Comparison of ENCODE assay signal across 19 cellular contexts in the genomic region with DNA sequence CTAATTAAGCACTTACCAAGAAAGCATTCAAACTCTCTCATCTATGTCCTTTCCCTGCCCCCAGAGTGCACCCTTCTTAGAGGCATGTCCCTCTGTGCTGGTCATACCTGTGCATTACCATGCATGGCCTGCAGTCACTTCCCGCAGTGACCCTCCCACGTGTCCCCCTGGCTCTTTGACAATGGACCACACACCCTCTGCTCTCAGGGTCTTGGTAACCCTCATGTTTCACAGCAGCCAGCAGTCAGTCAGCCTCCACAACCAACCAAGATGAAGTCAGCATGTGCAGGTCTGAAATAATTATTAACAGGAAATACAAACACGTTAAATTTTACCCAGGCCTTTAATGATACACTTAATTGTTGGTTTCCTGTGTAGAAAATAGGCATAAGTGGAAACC. TPM values are rescaled to one million over a fixed set of nuclear protein-coding genes. Genes with fewer than 3 reads are reported as not detected.
DNase-seq lines count a peak whose midpoint lies in the region; ATAC-seq, FAIRE-seq and TF ChIP-seq lines count a peak whose summit lies in the region.
"Had no signal": no experiment of that assay in that cellular context is flagged by ENCODE, and none has a peak within 500 bp of the region (broad histone marks: within the 10 kb centered on the region; RNA-seq: fewer than 3 reads in every experiment).

No MANE protein-coding gene starts in this region.

- peaks cover 9% of the 10 kb centered on the region for H3K36me3 Mint-ChIP-seq in CD8-positive, alpha-beta T cell

- no peak overlapping the region for H2AFZ ChIP-seq in KMS-11 (ENCODE audit: low read depth)

- no peak for ATAC-seq in CD8-positive, alpha-beta T cell
- ATAC-seq: Panc1, upper lobe of right lung had no signal

- POLR2A ChIA-PET in A673 (lab: Charles Lee; ENCODE audit: low non-redundant PET): no interaction called here
- POLR2A ChIA-PET in CD8-positive, alpha-beta T cell (lab: Charles Lee): interaction anchor here (0.9 to 3.5 kb wide), 3 partner anchors 18 to 348 kb away, joined by 4 to 20 read pairs (median 10); a partner anchor contains a TSS

- TF ChIP-seq EP300 in transverse colon (IDR thresholded peaks at IDR 0.05; ENCODE audit: low read depth): no peak

- intact Hi-C loops in A673 (cut with micrococcal nuclease; ENCODE audit: unreplicated experiment) (no loop called here), transverse colon (cut with DNase I; ENCODE audit: low total_unique reads) (no loop called here)
- intact Hi-C loops in CD8-positive, alpha-beta T cell (cut with DNase I, micrococcal nuclease): loop anchor here in 1 of 2 experiments (5.0 kb wide), 1 partner anchor 327 kb away; no protein-coding TSS in a partner anchor

- H3K27ac ChIP-seq in A673 (ENCODE audit: low read depth, low read length, poor library complexity, severe bottlenecking) (no peak overlapping the region), KMS-11 (no peak overlapping the region), transverse colon (no peak overlapping the region), caudate nucleus (ENCODE audit: low read depth, low read length) (no peak overlapping the region)
- peak overlapping the region; percentile 58 for H3K27ac ChIP-seq in CD8-positive, alpha-beta T cell (ENCODE audit: low read depth, low read length)
- H3K27ac ChIP-seq: prostate gland, upper lobe of right lung had no signal

- H3K9me3 Mint-ChIP-seq in CD8-positive, alpha-beta T cell: peaks cover 7% of the 10 kb centered on the region

- BruUV-seq in A673 (replicated peaks; lab: Mats Ljungman, UMichigan): no TSS peak

- H3K4me1 Mint-ChIP-seq in CD8-positive, alpha-beta T cell (ENCODE audit: low read depth): peaks cover 76% of the 10 kb centered on the region

- H4K20me1 ChIP-seq in KMS-11 (ENCODE audit: insufficient read depth): no peaks in the 10 kb centered on the region

- TF ChIP-seq POLR2A in transverse colon (IDR thresholded peaks at IDR 0.05): no peak

- in situ Hi-C loops in transverse colon (cut with MboI; ENCODE audit: low pct_ligation_motif_present in 1 of 4, low pct_unique_long_range_greater_than_20kb in 1 of 4, low sequenced_read_pairs in 3 of 4): loop anchor here in 1 of 4 donors (25.0 kb wide), 1 partner anchor 528 kb away; a partner anchor contains a TSS

- H3K4me1 ChIP-seq in A673 (ENCODE audit: insufficient read depth, low read length, poor library complexity, severe bottlenecking): peaks cover 12% of the 10 kb centered on the region
- peaks cover 71% of the 10 kb centered on the region for H3K4me1 ChIP-seq in CD8-positive, alpha-beta T cell (ENCODE audit: insufficient read depth, low read length)
- H3K4me1 ChIP-seq in KMS-11 (ENCODE audit: low read depth, poor library complexity, severe bottlenecking): peaks cover 46% of the 10 kb centered on the region
- H3K4me1 ChIP-seq in transverse colon: peaks cover 0 to 5% (median 0%) of the 10 kb centered on the region in 4 donors
- H3K4me1 ChIP-seq: prostate gland had no signal

- CTCF ChIA-PET in A673 (lab: Charles Lee): no interaction called here
- CTCF ChIA-PET in CD8-positive, alpha-beta T cell (lab: Charles Lee): interaction anchor here (1.7 to 3.7 kb wide), 3 partner anchors 18 to 154 kb away, joined by 6 to 26 read pairs (median 8); no protein-coding TSS in a partner anchor

- no peak overlapping the region for H3K9ac ChIP-seq in KMS-11

- no peak overlapping the region for H3K4me3 ChIP-seq in A673 (ENCODE audit: low read depth, low read length, poor library complexity, severe bottlenecking)
- H3K4me3 ChIP-seq in CD8-positive, alpha-beta T cell (ENCODE audit: low read depth, low read length): no peak overlapping the region
- H3K4me3 ChIP-seq in KMS-11 (IDR thresholded peaks at IDR 0.05; ENCODE audit: insufficient read depth, low read depth, low read length): no peak overlapping the region
- H3K4me3 ChIP-seq in kidney epithelial cell (ENCODE audit: low read depth, low read length): no peak overlapping the region
- H3K4me3 ChIP-seq in transverse colon: no peak overlapping the region
- H3K4me3 ChIP-seq: prostate gland, upper lobe of right lung had no signal

- H3K9me3 ChIP-seq in A673 (ENCODE audit: low read depth, low read length, poor library complexity, severe bottlenecking): no peaks in the 10 kb centered on the region
- H3K9me3 ChIP-seq in CD8-positive, alpha-beta T cell (ENCODE audit: low read length): peaks cover 5% of the 10 kb centered on the region
- H3K9me3 ChIP-seq in transverse colon: no peaks in the 10 kb centered on the region
- H3K9me3 ChIP-seq: prostate gland, upper lobe of right lung had no signal

- H3K4me2 ChIP-seq in KMS-11: peak overlapping the region; percentile 59

- H3K79me2 ChIP-seq in KMS-11 (ENCODE audit: insufficient read depth, low read depth): no peaks in the 10 kb centered on the region

- no peaks in the 10 kb centered on the region for H3K27me3 Mint-ChIP-seq in CD8-positive, alpha-beta T cell (ENCODE audit: low read depth)

- H3K36me3 ChIP-seq in A673 (ENCODE audit: insufficient read depth, low read length, poor library complexity, severe bottlenecking) (no peaks in the 10 kb centered on the region), KMS-11 (ENCODE audit: insufficient read depth) (no peaks in the 10 kb centered on the region), kidney epithelial cell (ENCODE audit: control insufficient read depth, insufficient read depth, low read length) (no peaks in the 10 kb centered on the region), transverse colon (no peaks in the 10 kb centered on the region)
- H3K36me3 ChIP-seq in CD8-positive, alpha-beta T cell (ENCODE audit: insufficient read depth, low read length): no peaks in the 10 kb centered on the region
- H3K36me3 ChIP-seq: prostate gland, upper lobe of right lung had no signal

- DNase-seq in A673 (ENCODE audit: low spot score) (peak; percentile 3), kidney epithelial cell (ENCODE audit: low read depth) (peak; percentile 59), COLO668 (lab: John Stamatoyannopoulos, UW; ENCODE audit: unreplicated experiment) (no peak), transverse colon (no peak), frontal cortex (ENCODE audit: low spot score in 2 of 2) (no peak), caudate nucleus (lab: John Stamatoyannopoulos, UW) (no peak)
- no peak for DNase-seq in CD8-positive, alpha-beta T cell
- DNase-seq: activated CD4-positive, CD25-positive, alpha-beta regulatory T cell treated with anti-CD3 and anti-CD28 coated beads, Interleukin-2, amount 50 U/mL, for 72 hours; head of caudate nucleus; KBM-7; NCI-H1436 treated with DMSO at 0.1 percent for 48 hours; NCI-H526; upper lobe of right lung had no signal

- no peak for FAIRE-seq in frontal cortex (lab: Jason Lieb, UNC)
- FAIRE-seq: G401.6, H1 had no signal

- peak overlapping the region; percentile 98 for H3K27ac Mint-ChIP-seq in CD8-positive, alpha-beta T cell

- H3K27me3 ChIP-seq in A673 (replicated peaks; ENCODE audit: insufficient read depth, low read depth, low read length, poor library complexity) (no peaks in the 10 kb centered on the region), KMS-11 (ENCODE audit: insufficient read depth, low read depth) (peaks cover 43% of the 10 kb centered on the region; the same call in 1 of the 2 replicates), kidney epithelial cell (ENCODE audit: control insufficient read depth, insufficient read depth, low read length) (no peaks in the 10 kb centered on the region), transverse colon (no peaks in the 10 kb centered on the region)
- H3K27me3 ChIP-seq in CD8-positive, alpha-beta T cell (ENCODE audit: insufficient read depth, low read length): no peaks in the 10 kb centered on the region
- H3K27me3 ChIP-seq: upper lobe of right lung had no signal

- TF ChIP-seq CTCF in A673 (conservative IDR thresholded peaks at IDR 0.05; ENCODE audit: low read depth, low read length) (no peak), KMS-11 (conservative IDR thresholded peaks at IDR 0.05; ENCODE audit: low read depth, low read length) (no peak), kidney epithelial cell (IDR thresholded peaks at IDR 0.05; ENCODE audit: insufficient read depth, low read length, poor library complexity, severe bottlenecking) (no peak), transverse colon (IDR thresholded peaks at IDR 0.05) (no peak)
- TF ChIP-seq CTCF in CD8-positive, alpha-beta T cell (IDR thresholded peaks at IDR 0.05): no peak

- WGBS in transverse colon (ENCODE audit: low coverage in 1 of 2), 2 donors: 46 to 51% methylated on average over 3 of the region's 3 CpGs

- peak overlapping the region; percentile 63 for H3K4me3 Mint-ChIP-seq in CD8-positive, alpha-beta T cell

RNA-seq across cellular contexts. Expression of a gene that starts 10.1 kb away (rescaled TPM):
- total RNA-seq in A673 (2021): not detected in 2 replicates
- not detected for total RNA-seq in CD8-positive, alpha-beta T cell
- not detected in 2 replicates for total RNA-seq in kidney epithelial cell
- not detected for total RNA-seq in transverse colon
- not detected for total RNA-seq in frontal cortex
- total RNA-seq: activated T-helper 2 cell treated with anti-CD3 and anti-CD28 coated beads, Interferon-gamma antibody, Interleukin-2, Interleukin-4, amounts not matched to agents 10 μg/mL and 5 μg/mL and 100 μg/mL, durations not matched to agents 14 hours and 24 hours and 36 hours; H1; prostate gland; upper lobe of right lung had no signal

RNA-seq across cellular contexts. Expression of a gene that starts 25.0 kb away (rescaled TPM):
- not detected in 2 replicates for total RNA-seq in A673 (2021)
- not detected for total RNA-seq in CD8-positive, alpha-beta T cell
- not detected in 2 replicates for total RNA-seq in kidney epithelial cell
- total RNA-seq in transverse colon: not detected
- total RNA-seq in frontal cortex: not detected
- total RNA-seq: activated T-helper 2 cell treated with anti-CD3 and anti-CD28 coated beads, Interferon-gamma antibody, Interleukin-2, Interleukin-4, amounts not matched to agents 10 μg/mL and 5 μg/mL and 100 μg/mL, durations not matched to agents 14 hours and 24 hours and 36 hours; H1; prostate gland; upper lobe of right lung had no signal

RNA-seq across cellular contexts. Expression of a gene that starts 29.1 kb away (rescaled TPM):
- total RNA-seq in A673 (2021) (not detected in 2 replicates), kidney epithelial cell (0.17 TPM in 1 of 2 replicates, not detected in the other), transverse colon (not detected), frontal cortex (not detected)
- total RNA-seq in CD8-positive, alpha-beta T cell: not detected
- total RNA-seq: activated T-helper 2 cell treated with anti-CD3 and anti-CD28 coated beads, Interferon-gamma antibody, Interleukin-2, Interleukin-4, amounts not matched to agents 10 μg/mL and 5 μg/mL and 100 μg/mL, durations not matched to agents 14 hours and 24 hours and 36 hours; H1; prostate gland; upper lobe of right lung had no signal

RNA-seq across cellular contexts. Expression of a gene that starts 31.4 kb away (rescaled TPM):
- total RNA-seq in A673 (2021) (not detected in 2 replicates), kidney epithelial cell (not detected in 2 replicates), transverse colon (not detected), frontal cortex (not detected)
- 1 to 10 TPM in 1 of 2 experiments, under 1 TPM in 1; 1.00 to 1.1 TPM for total RNA-seq in CD8-positive, alpha-beta T cell
- total RNA-seq: activated T-helper 2 cell treated with anti-CD3 and anti-CD28 coated beads, Interferon-gamma antibody, Interleukin-2, Interleukin-4, amounts not matched to agents 10 μg/mL and 5 μg/mL and 100 μg/mL, durations not matched to agents 14 hours and 24 hours and 36 hours; H1; prostate gland; upper lobe of right lung had no signal

RNA-seq across cellular contexts. Expression of a gene that starts 37.8 kb away (rescaled TPM):
- total RNA-seq in A673 (2021) (not detected in 2 replicates), kidney epithelial cell (not detected in 2 replicates), transverse colon (not detected), frontal cortex (not detected)
- not detected for total RNA-seq in CD8-positive, alpha-beta T cell
- total RNA-seq: activated T-helper 2 cell treated with anti-CD3 and anti-CD28 coated beads, Interferon-gamma antibody, Interleukin-2, Interleukin-4, amounts not matched to agents 10 μg/mL and 5 μg/mL and 100 μg/mL, durations not matched to agents 14 hours and 24 hours and 36 hours; H1; prostate gland; upper lobe of right lung had no signal

Comparison
In these comparisons a context has a peak if more than half of its experiments do, and no peak if none do; other contexts are left out.
1. DNase-seq: peak in A673 (single experiment) and kidney epithelial cell (single experiment); none in CD8-positive, alpha-beta T cell (0 of 7), COLO668 (single experiment), transverse colon (single experiment), frontal cortex (0 of 2) and caudate nucleus (0 of 61).